24 cellular contexts compared by ENCODE assay signal in the genomic region with DNA sequence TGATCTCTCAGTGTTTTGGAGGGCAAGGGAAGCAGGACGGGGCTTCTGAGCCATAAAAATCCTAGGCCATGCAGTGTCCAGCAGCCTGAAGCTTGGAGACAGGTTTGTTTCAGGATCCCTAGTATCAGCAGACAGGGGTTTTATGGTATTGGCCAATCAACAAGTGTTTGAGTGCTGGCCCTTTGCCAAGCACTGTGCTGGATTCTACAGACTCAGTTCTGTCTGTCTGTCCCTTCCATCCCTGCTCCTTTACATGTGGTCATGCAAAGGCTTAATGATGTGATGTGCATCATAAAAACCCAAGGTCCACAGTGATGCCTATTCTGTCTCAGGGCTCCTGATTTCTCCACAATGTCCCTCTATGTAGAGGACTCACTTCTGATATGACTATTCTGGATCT.
"Had no signal": no experiment of that assay in that cellular context is flagged by ENCODE, and none has a peak within 500 bp of the region (broad histone marks: within the 10 kb centered on the region; RNA-seq: fewer than 3 reads in every experiment).

No MANE protein-coding gene starts in this region.

- DNase-seq: colonic mucosa; cortex of kidney; dermis blood vessel endothelial cell; dorsolateral prefrontal cortex; effector CD4-positive, alpha-beta T cell; effector CD8-positive, alpha-beta T cell; effector memory CD4-positive, alpha-beta T cell; effector memory CD8-positive, alpha-beta T cell; endodermal cell; erythroblast; esophagus squamous epithelium; foreskin fibroblast; foreskin keratinocyte; foreskin melanocyte; gastrocnemius medialis; glutamatergic neuron; head of caudate nucleus; heart left ventricle; heart right ventricle had no signal

- H3K27me3 Mint-ChIP-seq: dendritic cell treated with granulocyte-macrophage colony-stimulating factor and Interleukin-4, amounts not matched to agents 40 ng/mL and 50 ng/mL, for 4 days; effector memory CD8-positive, alpha-beta T cell had no signal

- H3K27ac ChIP-seq: colonic mucosa, coronary artery, dorsolateral prefrontal cortex, epithelial cell of prostate, esophagus squamous epithelium, foreskin keratinocyte, gastrocnemius medialis, gastroesophageal sphincter, heart left ventricle, heart right ventricle had no signal

- H3K4me1 ChIP-seq: colonic mucosa, esophagus squamous epithelium, foreskin keratinocyte, gastrocnemius medialis, gastroesophageal sphincter, heart left ventricle, heart right ventricle had no signal

- H3K4me3 Mint-ChIP-seq: dendritic cell treated with granulocyte-macrophage colony-stimulating factor and Interleukin-4, amounts not matched to agents 40 ng/mL and 50 ng/mL, for 4 days; effector memory CD8-positive, alpha-beta T cell; endodermal cell had no signal

- H3K9me3 Mint-ChIP-seq: dendritic cell treated with granulocyte-macrophage colony-stimulating factor and Interleukin-4, amounts not matched to agents 40 ng/mL and 50 ng/mL, for 4 days; endodermal cell had no signal

- H3K27ac Mint-ChIP-seq: dendritic cell treated with granulocyte-macrophage colony-stimulating factor and Interleukin-4, amounts not matched to agents 40 ng/mL and 50 ng/mL, for 4 days; effector memory CD8-positive, alpha-beta T cell; endodermal cell had no signal

- H3K9me3 ChIP-seq: colonic mucosa, esophagus squamous epithelium, gastrocnemius medialis, gastroesophageal sphincter, heart left ventricle, heart right ventricle had no signal

- H3K4me3 ChIP-seq: colonic mucosa, coronary artery, dorsolateral prefrontal cortex, esophagus squamous epithelium, gastrocnemius medialis, gastroesophageal sphincter, heart left ventricle, heart right ventricle had no signal

- ATAC-seq: effector memory CD8-positive, alpha-beta T cell; esophagus mucosa; foreskin keratinocyte; gastrocnemius medialis; gastroesophageal sphincter; heart left ventricle; heart right ventricle had no signal

- H3K36me3 ChIP-seq: colonic mucosa, esophagus squamous epithelium, gastrocnemius medialis, gastroesophageal sphincter, heart left ventricle, heart right ventricle had no signal

- H3K27me3 ChIP-seq: colonic mucosa, dorsolateral prefrontal cortex, esophagus squamous epithelium, foreskin keratinocyte, gastrocnemius medialis, gastroesophageal sphincter, heart left ventricle, heart right ventricle had no signal
